Comparison of ENCODE assay signal across 8 cellular contexts in genomic region chr5:177891547-177892356, GRCh38.
DNase-seq lines count a peak whose midpoint lies in the region; ATAC-seq and TF ChIP-seq lines count a peak whose summit lies in the region.
"Not testable (repeated sequence)": the region's sequence is repeated elsewhere in the genome, so short reads cannot be mapped to it uniquely, and the experiment has no call there.

No MANE protein-coding gene starts in this region.

- not testable (repeated sequence) for H3K36me3 ChIP-seq in A673 (ENCODE audit: insufficient read depth, low read length, poor library complexity, severe bottlenecking); body of pancreas (replicated peaks in 1 of 2; ENCODE audit: insufficient read depth in 1 of 2, low read depth in 2 of 2)

- TF ChIP-seq POLR2A in body of pancreas (IDR thresholded peaks at IDR 0.05) = not testable (repeated sequence)

- not testable (repeated sequence) for H3K4me3 ChIP-seq in A673 (ENCODE audit: low read depth, low read length, poor library complexity, severe bottlenecking); body of pancreas

- ATAC-seq in GM18909 (IDR thresholded peaks at IDR 0.05; ENCODE audit: poor library complexity, unreplicated experiment) = peak; percentile 81
- peak; percentile 83 for ATAC-seq in HG03457 (IDR thresholded peaks at IDR 0.05; ENCODE audit: unreplicated experiment)
- ATAC-seq in body of pancreas = peak; percentile 85
- peak; percentile 96 for ATAC-seq in left cardiac atrium

- not testable (repeated sequence) for H3K27me3 ChIP-seq in A673 (replicated peaks; ENCODE audit: insufficient read depth, low read depth, low read length, poor library complexity); body of pancreas

- H3K4me1 ChIP-seq in A673 (ENCODE audit: insufficient read depth, low read length, poor library complexity, severe bottlenecking); body of pancreas: not testable (repeated sequence)

- H3K4me3 Mint-ChIP-seq in HFFc6; progenitor cell of endocrine pancreas (ENCODE audit: low read depth): not testable (repeated sequence)

- 9 to 83% methylated on average over 1 to 8 of the region's 11 CpGs for WGBS in body of pancreas, 2 donors

- not testable (repeated sequence) for H3K27ac Mint-ChIP-seq in HFFc6, progenitor cell of endocrine pancreas

- H3K4me1 Mint-ChIP-seq in HFFc6 (ENCODE audit: low read depth); progenitor cell of endocrine pancreas (ENCODE audit: low read depth): not testable (repeated sequence)

- POLR2A ChIA-PET in A673 (lab: Charles Lee; ENCODE audit: low non-redundant PET) = not testable (repeated sequence)

- not testable (repeated sequence) for H3K9me3 ChIP-seq in A673 (ENCODE audit: low read depth, low read length, poor library complexity, severe bottlenecking); body of pancreas

- TF ChIP-seq CTCF in A673 (conservative IDR thresholded peaks at IDR 0.05; ENCODE audit: low read depth, low read length) = 0 out of 2 replicates have a peak, but pooled peaks have one; percentile 8
- peak; percentile 49 for TF ChIP-seq CTCF in HFFc6 (IDR thresholded peaks at IDR 0.05)
- peak in 1 of 7 experiments; percentile 24 for TF ChIP-seq CTCF in body of pancreas (IDR thresholded peaks at IDR 0.05)
- peak; percentile 42 for TF ChIP-seq CTCF in progenitor cell of endocrine pancreas (IDR thresholded peaks at IDR 0.05; ENCODE audit: unreplicated experiment)

- not testable (repeated sequence) for H3K36me3 Mint-ChIP-seq in HFFc6 (ENCODE audit: low read depth); progenitor cell of endocrine pancreas (ENCODE audit: insufficient read depth)

- DNase-seq in A673 (ENCODE audit: low spot score); progenitor cell of endocrine pancreas (ENCODE audit: low spot score, unreplicated experiment): not testable (repeated sequence)
- DNase-seq in HFFc6 (peak; percentile 4), body of pancreas (peak; percentile 38 to 52 (median 50)), left cardiac atrium (peak; percentile 22)
- DNase-seq in activated CD4-positive, alpha-beta T cell treated with anti-CD3 and anti-CD28 coated beads, Interleukin-2, amount 50 U/mL, for 4 hours = peak; percentile 22 to 30

- CTCF ChIA-PET in A673 (lab: Charles Lee) = not testable (repeated sequence)

- H3K27me3 Mint-ChIP-seq in HFFc6 (ENCODE audit: insufficient read depth); progenitor cell of endocrine pancreas: not testable (repeated sequence)

- H3K9me3 Mint-ChIP-seq in HFFc6; progenitor cell of endocrine pancreas (ENCODE audit: low read depth): not testable (repeated sequence)

- H3K27ac ChIP-seq in A673 (ENCODE audit: low read depth, low read length, poor library complexity, severe bottlenecking) = not testable (repeated sequence)
- H3K27ac ChIP-seq in body of pancreas = peak overlapping the region in 2 of 4 donors; percentile 17 to 21

- intact Hi-C loops in A673 (cut with micrococcal nuclease; ENCODE audit: unreplicated experiment); body of pancreas (cut with DNase I); left cardiac atrium (cut with DNase I): not testable (repeated sequence)

- BruUV-seq in A673 (replicated peaks; lab: Mats Ljungman, UMichigan) = not testable (repeated sequence)
